In genomic region chr17:80679816-80680215, GRCh38 we compare ENCODE assay signal across 2 cellular contexts.
TF ChIP-seq lines count a peak whose summit lies in the region.

No MANE protein-coding gene starts in this region.

TF ChIP-seq in GM12878, 131 proteins besides CTCF, POLR2A, EP300 and RAD21:
- TF ChIP-seq MLLT1 (IDR thresholded peaks at IDR 0.05) (no peak), NKRF (conservative IDR thresholded peaks at IDR 0.05) (no peak), MEF2A (IDR thresholded peaks at IDR 0.05; ENCODE audit: insufficient read depth, low read depth, low read length) (no peak), ZZZ3 (IDR thresholded peaks at IDR 0.05; ENCODE audit: control insufficient read depth, insufficient read length, low read depth) (no peak), CHD1 (IDR thresholded peaks at IDR 0.05; ENCODE audit: low read depth, low read length) (no peak)

TF ChIP-seq in SK-N-SH, 30 proteins besides CTCF, POLR2A, EP300 and RAD21:
- no peak for TF ChIP-seq TEAD4 (IDR thresholded peaks at IDR 0.05; ENCODE audit: borderline replicate concordance, insufficient read depth)
- no peak for TF ChIP-seq USF1 (IDR thresholded peaks at IDR 0.05; ENCODE audit: borderline replicate concordance, low read depth)
- no peak for TF ChIP-seq NFIC (IDR thresholded peaks at IDR 0.05; ENCODE audit: borderline replicate concordance)
- no peak for TF ChIP-seq FOXM1 (IDR thresholded peaks at IDR 0.05; ENCODE audit: low read depth)
- no peak for TF ChIP-seq USF2 (IDR thresholded peaks at IDR 0.05; ENCODE audit: borderline replicate concordance, low read depth, low read length)
- TF ChIP-seq MXI1 (IDR thresholded peaks at IDR 0.05; ENCODE audit: low read depth, low read length): no peak
- TF ChIP-seq IRF3 (IDR thresholded peaks at IDR 0.05; ENCODE audit: low read depth, low read length): no peak
- TF ChIP-seq ZBTB33 (IDR thresholded peaks at IDR 0.05; ENCODE audit: borderline replicate concordance, low read depth): no peak
- TF ChIP-seq MAX (IDR thresholded peaks at IDR 0.05; ENCODE audit: low read depth): no peak
- TF ChIP-seq TCF12 (IDR thresholded peaks at IDR 0.05): no peak
- no peak for TF ChIP-seq RCOR1 (IDR thresholded peaks at IDR 0.05; ENCODE audit: low read length)
- TF ChIP-seq SIN3A (IDR thresholded peaks at IDR 0.05; ENCODE audit: borderline replicate concordance, low read depth, low read length): no peak
- no peak for TF ChIP-seq YY1 (IDR thresholded peaks at IDR 0.05; ENCODE audit: low read depth)
